10 cellular contexts compared by ENCODE assay signal in genomic region chr19:16168465-16169081, GRCh38. TPM values are rescaled to one million over a fixed set of nuclear protein-coding genes. Genes with fewer than 3 reads are reported as not detected.
DNase-seq lines count a peak whose midpoint lies in the region; ATAC-seq, FAIRE-seq and TF ChIP-seq lines count a peak whose summit lies in the region.
"Had no signal": no experiment of that assay in that cellular context is flagged by ENCODE, and none has a peak within 500 bp of the region (broad histone marks: within the 10 kb centered on the region; RNA-seq: fewer than 3 reads in every experiment).

No MANE protein-coding gene starts in this region.

- no peaks in the 10 kb centered on the region for H3K27me3 ChIP-seq in osteoblast (ENCODE audit: insufficient read depth, low read length)

- no peaks in the 10 kb centered on the region for H3K9me3 Mint-ChIP-seq in activated CD8-positive, alpha-beta memory T cell treated with anti-CD3 and anti-CD28 coated beads, Interleukin-2, amount 10 ng/mL, durations not matched to agents 7 days and 5 days (ENCODE audit: low read depth)
- H3K9me3 Mint-ChIP-seq in activated T-cell treated with anti-CD3 and anti-CD28 coated beads, Interleukin-2, amount 50 U/mL, for 24 hours: no peaks in the 10 kb centered on the region

- no peak overlapping the region for H3K4me3 ChIP-seq in osteoblast (ENCODE audit: insufficient read depth, low read length)
- H3K4me3 ChIP-seq: skin epidermis had no signal

- peaks cover 25% of the 10 kb centered on the region for H3K4me1 Mint-ChIP-seq in activated CD8-positive, alpha-beta memory T cell treated with anti-CD3 and anti-CD28 coated beads, Interleukin-2, amount 10 ng/mL, durations not matched to agents 7 days and 5 days
- H3K4me1 Mint-ChIP-seq in activated T-cell treated with anti-CD3 and anti-CD28 coated beads, Interleukin-2, amount 50 U/mL, for 24 hours (ENCODE audit: low read depth): peaks cover 9% of the 10 kb centered on the region

- no peak overlapping the region for H3K27ac ChIP-seq in osteoblast (ENCODE audit: low read depth, low read length)
- H3K27ac ChIP-seq: skin epidermis had no signal

- H3K79me2 ChIP-seq in osteoblast (ENCODE audit: insufficient read depth, low read length): no peaks in the 10 kb centered on the region

- ATAC-seq in activated CD8-positive, alpha-beta memory T cell treated with anti-CD3 and anti-CD28 coated beads, Interleukin-2, amount 10 ng/mL, durations not matched to agents 7 days and 5 days: peak; percentile 45

- TF ChIP-seq CTCF in osteoblast (IDR thresholded peaks at IDR 0.05; ENCODE audit: extremely low read depth, low read depth, low read length): no peak

- H3K36me3 Mint-ChIP-seq in activated CD8-positive, alpha-beta memory T cell treated with anti-CD3 and anti-CD28 coated beads, Interleukin-2, amount 10 ng/mL, durations not matched to agents 7 days and 5 days: peaks cover 3% of the 10 kb centered on the region
- no peaks in the 10 kb centered on the region for H3K36me3 Mint-ChIP-seq in activated T-cell treated with anti-CD3 and anti-CD28 coated beads, Interleukin-2, amount 50 U/mL, for 24 hours (ENCODE audit: low read depth)

- CTCF ChIA-PET in activated CD8-positive, alpha-beta memory T cell treated with anti-CD3 and anti-CD28 coated beads, Interleukin-2, amount 10 ng/mL, durations not matched to agents 7 days and 5 days (lab: Charles Lee): interaction anchor here (0.8 to 3.4 kb wide), 6 partner anchors 9 to 127 kb away, joined by 3 to 12 read pairs (median 4); partner anchors contain the start of genes FAM32A and HSH2D

- H2AFZ ChIP-seq in osteoblast (ENCODE audit: low read length): no peak overlapping the region

- no peak overlapping the region for H3K4me2 ChIP-seq in osteoblast (ENCODE audit: insufficient read depth, low read length)

- no peak overlapping the region for H3K4me3 Mint-ChIP-seq in activated CD8-positive, alpha-beta memory T cell treated with anti-CD3 and anti-CD28 coated beads, Interleukin-2, amount 10 ng/mL, durations not matched to agents 7 days and 5 days
- H3K4me3 Mint-ChIP-seq in activated T-cell treated with anti-CD3 and anti-CD28 coated beads, Interleukin-2, amount 50 U/mL, for 24 hours: no peak overlapping the region

- H3K9me3 ChIP-seq in osteoblast (ENCODE audit: low read depth, low read length): no peaks in the 10 kb centered on the region

- H3K36me3 ChIP-seq in osteoblast (ENCODE audit: insufficient read depth, low read length): no peaks in the 10 kb centered on the region

- peak overlapping the region; percentile 75 for H3K27ac Mint-ChIP-seq in activated CD8-positive, alpha-beta memory T cell treated with anti-CD3 and anti-CD28 coated beads, Interleukin-2, amount 10 ng/mL, durations not matched to agents 7 days and 5 days
- H3K27ac Mint-ChIP-seq in activated T-cell treated with anti-CD3 and anti-CD28 coated beads, Interleukin-2, amount 50 U/mL, for 24 hours: no peak overlapping the region

- no peaks in the 10 kb centered on the region for H4K20me1 ChIP-seq in osteoblast (ENCODE audit: insufficient read depth, low read length)

- DNase-seq in activated CD8-positive, alpha-beta memory T cell treated with anti-CD3 and anti-CD28 coated beads, Interleukin-2, amount 10 ng/mL, durations not matched to agents 7 days and 5 days: no peak
- DNase-seq in activated CD8-positive, alpha-beta memory T cell treated with anti-CD3 and anti-CD28 coated beads, Interleukin-2, amount 50 U/mL, for 4 hours: no peak
- DNase-seq in NOMO-1 treated with dmso at 0.1 percent for 144 hours (lab: John Stamatoyannopoulos, UW; ENCODE audit: unreplicated experiment) (peak; percentile 50), amniotic epithelial cell (ENCODE audit: low read depth) (peak; percentile 50), osteoblast (ENCODE audit: insufficient read length, low spot score, missing footprints) (peak; percentile 69), H54 (ENCODE audit: insufficient read length, low spot score) (no peak), NCI-H187 treated with DMSO at 0.1 percent for 48 hours (lab: John Stamatoyannopoulos, UW) (no peak)
- no peak for DNase-seq in activated T-cell treated with anti-CD3 and anti-CD28 coated beads, Interleukin-2, amount 50 U/mL, for 24 hours
- DNase-seq: NCI-H1694 had no signal

- TF ChIP-seq POLR2A in H54 (IDR thresholded peaks at IDR 0.05; ENCODE audit: low read depth, low read length): no peak

- FAIRE-seq in H54 (lab: Jason Lieb, UNC): no peak

- H3K4me1 ChIP-seq in osteoblast (ENCODE audit: insufficient read depth, low read length): no peaks in the 10 kb centered on the region

- no peaks in the 10 kb centered on the region for H3K27me3 Mint-ChIP-seq in activated CD8-positive, alpha-beta memory T cell treated with anti-CD3 and anti-CD28 coated beads, Interleukin-2, amount 10 ng/mL, durations not matched to agents 7 days and 5 days
- H3K27me3 Mint-ChIP-seq in activated T-cell treated with anti-CD3 and anti-CD28 coated beads, Interleukin-2, amount 50 U/mL, for 24 hours: no peaks in the 10 kb centered on the region

RNA-seq across cellular contexts. Expression of gene CIB3, which starts 4.8 kb away (rescaled TPM):
- not detected for total RNA-seq in activated CD8-positive, alpha-beta memory T cell treated with anti-CD3 and anti-CD28 coated beads, Interleukin-2, amount 10 ng/mL, durations not matched to agents 7 days and 5 days
- total RNA-seq in osteoblast: not detected in 2 replicates

RNA-seq across cellular contexts. Expression of gene FAM32A, which starts 16.6 kb away (rescaled TPM):
- 10 to 100 TPM; 64.6 to 72.0 TPM for total RNA-seq in activated CD8-positive, alpha-beta memory T cell treated with anti-CD3 and anti-CD28 coated beads, Interleukin-2, amount 10 ng/mL, durations not matched to agents 7 days and 5 days
- 93.4 and 109 TPM in 2 replicates for total RNA-seq in osteoblast

RNA-seq across cellular contexts. Expression of gene HSH2D, which starts 25.1 kb away (rescaled TPM):
- total RNA-seq in activated CD8-positive, alpha-beta memory T cell treated with anti-CD3 and anti-CD28 coated beads, Interleukin-2, amount 10 ng/mL, durations not matched to agents 7 days and 5 days: 100 to 1,000 TPM; 181 to 199 TPM
- total RNA-seq in osteoblast: 0.36 TPM in 1 of 2 replicates, not detected in the other

RNA-seq across cellular contexts. Expression of gene AP1M1, which starts 29.1 kb away (rescaled TPM):
- total RNA-seq in activated CD8-positive, alpha-beta memory T cell treated with anti-CD3 and anti-CD28 coated beads, Interleukin-2, amount 10 ng/mL, durations not matched to agents 7 days and 5 days: 100 to 1,000 TPM; 144 to 154 TPM
- 49.5 and 52.1 TPM in 2 replicates for total RNA-seq in osteoblast

RNA-seq across cellular contexts. Expression of gene RAB8A, which starts 56.9 kb away (rescaled TPM):
- 100 to 1,000 TPM; 204 to 271 TPM for total RNA-seq in activated CD8-positive, alpha-beta memory T cell treated with anti-CD3 and anti-CD28 coated beads, Interleukin-2, amount 10 ng/mL, durations not matched to agents 7 days and 5 days
- total RNA-seq in osteoblast: 61.6 and 68.8 TPM in 2 replicates

Comparison
In these comparisons a context has a peak if more than half of its experiments do, and no peak if none do; other contexts are left out.
1. DNase-seq: peak in NOMO-1 treated with dmso at 0.1 percent for 144 hours (single experiment), amniotic epithelial cell (single experiment) and osteoblast (single experiment); none in activated CD8-positive, alpha-beta memory T cell treated with anti-CD3 and anti-CD28 coated beads, Interleukin-2, amount 10 ng/mL, durations not matched to agents 7 days and 5 days (single experiment), activated CD8-positive, alpha-beta memory T cell treated with anti-CD3 and anti-CD28 coated beads, Interleukin-2, amount 50 U/mL, for 4 hours (single experiment), H54 (single experiment), activated T-cell treated with anti-CD3 and anti-CD28 coated beads, Interleukin-2, amount 50 U/mL, for 24 hours (single experiment) and NCI-H187 treated with DMSO at 0.1 percent for 48 hours (single experiment).
2. RNA of gene HSH2D, which starts 25.1 kb away (total RNA-seq): 181 to 199 TPM in activated CD8-positive, alpha-beta memory T cell treated with anti-CD3 and anti-CD28 coated beads, Interleukin-2, amount 10 ng/mL, durations not matched to agents 7 days and 5 days; 0.36 TPM in osteoblast; every median in the first group is over 100 times any median in the second.